ENCODE assay signal across 14 cellular contexts in the genomic region with DNA sequence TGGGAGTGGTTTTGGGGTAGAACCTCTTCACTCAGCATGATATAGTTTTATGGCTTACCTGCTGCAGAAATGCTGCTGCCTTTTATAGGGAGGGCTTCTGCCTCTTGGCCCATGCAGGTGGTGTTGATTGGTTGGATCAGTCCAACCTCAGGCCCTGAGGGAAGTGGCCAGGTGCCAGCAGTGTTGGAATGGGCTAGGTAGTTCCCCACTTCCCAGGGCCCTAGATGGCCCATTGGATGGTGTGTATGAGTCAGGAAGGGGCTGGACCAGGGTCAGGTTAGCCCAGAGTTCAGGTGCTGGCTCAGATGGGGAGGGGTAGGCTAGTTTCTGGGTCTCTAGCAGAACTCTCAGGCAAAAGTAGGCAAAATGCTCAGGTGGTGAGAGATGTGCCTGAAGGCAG.
"Had no signal": no experiment of that assay in that cellular context is flagged by ENCODE, and none has a peak within 500 bp of the region (broad histone marks: within the 10 kb centered on the region; RNA-seq: fewer than 3 reads in every experiment).

No MANE protein-coding gene starts in this region.

- H3K4me1 ChIP-seq: body of pancreas, colonic mucosa, psoas muscle, right lobe of liver, suprapubic skin had no signal

- H3K27ac ChIP-seq: body of pancreas, colonic mucosa, ovary, psoas muscle, right lobe of liver, suprapubic skin had no signal

- DNase-seq: activated CD4-positive, alpha-beta memory T cell treated with anti-CD3 and anti-CD28 coated beads, Interleukin-2, amount 10 ng/mL, durations not matched to agents 7 days and 5 days; activated CD4-positive, CD25-positive, alpha-beta regulatory T cell; activated naive CD4-positive, alpha-beta T cell; activated naive CD8-positive, alpha-beta T cell treated with anti-CD3 and anti-CD28 coated beads for 36 hours; activated T-cell treated with anti-CD3 and anti-CD28 coated beads, Interleukin-2, amount 50 U/mL, for 1 hour; colonic mucosa; naive thymus-derived CD8-positive, alpha-beta T cell; ovary; psoas muscle; right lobe of liver; stimulated activated naive CD8-positive, alpha-beta T cell treated with anti-CD3 and anti-CD28 coated beads, Interleukin-15, amount 100 ng/mL, for 72 hours; T-helper 9 cell had no signal

- H3K4me3 ChIP-seq: body of pancreas, colonic mucosa, ovary, psoas muscle, right lobe of liver, suprapubic skin had no signal

- H3K9me3 ChIP-seq: body of pancreas, colonic mucosa, ovary, psoas muscle, right lobe of liver, suprapubic skin had no signal

- H3K36me3 ChIP-seq: colonic mucosa, ovary, right lobe of liver, suprapubic skin had no signal

- H3K27me3 ChIP-seq: body of pancreas, colonic mucosa, ovary, right lobe of liver, suprapubic skin had no signal
